ENCODE assay signal across 8 cellular contexts in genomic region chr10:29804025-29804852, GRCh38.
DNase-seq lines count a peak whose midpoint lies in the region; ATAC-seq and TF ChIP-seq lines count a peak whose summit lies in the region.

No MANE protein-coding gene starts in this region.

- H3K27me3 ChIP-seq in PC-3 (ENCODE audit: low read length) (no peaks in the 10 kb centered on the region), fibroblast of lung (ENCODE audit: control insufficient read depth, insufficient read depth, low read length) (no peaks in the 10 kb centered on the region)

- no peaks in the 10 kb centered on the region for H4K20me1 ChIP-seq in PC-3 (ENCODE audit: low read length)
- H4K20me1 ChIP-seq in fibroblast of lung (ENCODE audit: control insufficient read depth, extremely low read depth, insufficient read depth, low read length), result no peaks in the 10 kb centered on the region

- CTCF ChIA-PET in PC-3 (lab: Charles Lee), result interaction anchor here (0.6 kb wide), 1 partner anchor 168 kb away, joined by 10 read pairs; no protein-coding TSS in a partner anchor

- intact Hi-C loops in PC-3 (cut with micrococcal nuclease), result loop anchor here (1.0 to 5.0 kb wide), 3 partner anchors 20 to 67 kb away; no protein-coding TSS in a partner anchor

- no peaks in the 10 kb centered on the region for H3K36me3 ChIP-seq in PC-3 (ENCODE audit: low read depth, low read length)
- no peaks in the 10 kb centered on the region for H3K36me3 ChIP-seq in fibroblast of lung (ENCODE audit: control insufficient read depth, insufficient read depth, low read length)

- H3K4me3 ChIP-seq in PC-3 (ENCODE audit: low read length) (peak overlapping the region; percentile 49; the same call in 1 of the 2 replicates), fibroblast of lung (replicated peaks in 1 of 4; ENCODE audit: control extremely low read depth in 1 of 4, insufficient read depth in 1 of 4, low read depth in 3 of 4, low read length in 4 of 4) (no peak overlapping the region), retinal pigment epithelial cell (ENCODE audit: low read length) (no peak overlapping the region)

- H3K4me2 ChIP-seq in PC-3 (ENCODE audit: low read length) (peak overlapping the region; percentile 81), fibroblast of lung (ENCODE audit: extremely low read depth, insufficient read depth, low read length) (peak overlapping the region; percentile 60)

- peaks cover 50% of the 10 kb centered on the region for H3K4me1 ChIP-seq in PC-3 (ENCODE audit: insufficient read depth, low read length)
- H3K4me1 ChIP-seq in fibroblast of lung (ENCODE audit: control insufficient read depth, extremely low read depth, insufficient read depth, low read length), result peaks cover 35% of the 10 kb centered on the region

- ATAC-seq in PC-3 (peak; percentile 79), HG02973 (IDR thresholded peaks at IDR 0.05; ENCODE audit: unreplicated experiment) (no peak), HG03159 (IDR thresholded peaks at IDR 0.05; ENCODE audit: unreplicated experiment) (no peak), GM18870 (IDR thresholded peaks at IDR 0.05; ENCODE audit: unreplicated experiment) (no peak)

- no peaks in the 10 kb centered on the region for H3F3A ChIP-seq in PC-3 (ENCODE audit: low read length, unreplicated experiment)

- H3K9me2 ChIP-seq in PC-3 (replicated peaks; ENCODE audit: low read length), result no peaks in the 10 kb centered on the region

- TF ChIP-seq CTCF in PC-3 (conservative IDR thresholded peaks at IDR 0.05; ENCODE audit: low read depth, low read length) (no peak), fibroblast of lung (conservative IDR thresholded peaks at IDR 0.05 in 1 of 2, IDR thresholded peaks at IDR 0.05 in 1 of 2; ENCODE audit: low read depth in 1 of 2, low read length in 2 of 2) (no peak), retinal pigment epithelial cell (conservative IDR thresholded peaks at IDR 0.05; ENCODE audit: low read depth, low read length) (no peak)

- peak overlapping the region; percentile 92 for H3K9ac ChIP-seq in PC-3 (ENCODE audit: low read length)
- no peak overlapping the region for H3K9ac ChIP-seq in fibroblast of lung (ENCODE audit: insufficient read depth, low read length)

- POLR2A ChIA-PET in PC-3 (lab: Charles Lee; ENCODE audit: unreplicated experiment), result no interaction called here

- H3K27ac ChIP-seq in PC-3 (ENCODE audit: low read length) (peak overlapping the region; percentile 100), fibroblast of lung (ENCODE audit: insufficient read depth, low read length) (peak overlapping the region; percentile 78)

- H2AFZ ChIP-seq in PC-3 (ENCODE audit: low read length) (no peak overlapping the region), fibroblast of lung (ENCODE audit: low read length) (no peak overlapping the region)

- BruUV-seq in PC-3 (replicated peaks; lab: Mats Ljungman, UMichigan), result no TSS peak

- H3K9me3 ChIP-seq in PC-3 (ENCODE audit: low read length), result no peaks in the 10 kb centered on the region
- H3K9me3 ChIP-seq in fibroblast of lung (ENCODE audit: control insufficient read depth, insufficient read depth, low read depth, low read length), result no peaks in the 10 kb centered on the region

- H3K79me2 ChIP-seq in PC-3 (ENCODE audit: low read length) (no peaks in the 10 kb centered on the region), fibroblast of lung (ENCODE audit: control insufficient read depth, insufficient read depth, low read length) (no peaks in the 10 kb centered on the region)

- DNase-seq in NCI-H2171 treated with DMSO at 0.1 percent for 48 hours (lab: John Stamatoyannopoulos, UW), result peak; percentile 17
- DNase-seq in NCI-H2171 (lab: John Stamatoyannopoulos, UW), result no peak
- DNase-seq in PC-3, result peak; percentile 97
- peak; percentile 92 to 95 for DNase-seq in fibroblast of lung (ENCODE audit: low read depth in 2 of 2)
- DNase-seq in retinal pigment epithelial cell (ENCODE audit: low read depth), result peak; percentile 72
